ENCODE assay signal across 25 cellular contexts in the genomic region with DNA sequence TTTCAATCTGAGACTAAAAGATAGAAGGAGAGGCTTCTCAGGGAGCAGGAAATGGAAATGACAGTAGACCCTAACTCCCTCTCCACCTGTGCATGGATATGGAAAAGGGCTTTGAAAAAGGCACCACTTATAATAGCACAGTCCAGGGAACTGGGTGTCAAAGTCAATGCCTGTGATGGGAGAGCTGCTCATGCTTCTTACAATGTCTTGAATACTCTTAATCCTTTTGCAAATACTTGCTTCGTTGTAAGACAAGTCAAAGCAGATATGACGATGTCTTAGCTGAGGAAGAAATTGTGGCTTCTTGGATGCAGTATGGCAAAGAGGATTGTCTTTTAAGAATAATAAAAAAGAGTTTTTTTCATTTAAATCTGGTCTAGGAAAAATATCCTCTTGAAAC.
A peak's percentile ranks its signal among the peaks of the same experiment; 100 is the strongest.
DNase-seq lines count a peak whose midpoint lies in the region; ATAC-seq, FAIRE-seq and TF ChIP-seq lines count a peak whose summit lies in the region.
"Had no signal": no experiment of that assay in that cellular context is flagged by ENCODE, and none has a peak within 500 bp of the region (broad histone marks: within the 10 kb centered on the region; RNA-seq: fewer than 3 reads in every experiment).

No MANE protein-coding gene starts in this region.

- peak overlapping the region; percentile 62; the same call in 1 of the 2 replicates for H4K5ac ChIP-seq in IMR-90 (ENCODE audit: low read depth, low read length)

- H3K9me3 Mint-ChIP-seq in stimulated activated naive CD8-positive, alpha-beta T cell treated with anti-CD3 and anti-CD28 coated beads, Interleukin-15, amount 100 ng/mL, for 72 hours = peaks cover 0 to 3% of the 10 kb centered on the region in 2 donors
- H3K9me3 Mint-ChIP-seq: activated naive CD4-positive, alpha-beta T cell treated with anti-CD3 and anti-CD28 coated beads, Interleukin-2, amount 10 ng/mL, durations not matched to agents 7 days and 5 days; activated T-helper 1 cell treated with anti-CD3 and anti-CD28 coated beads, Interleukin-12 subunit alpha, Interleukin-12 subunit beta, Interleukin-2, Interleukin-4 antibody, amounts not matched to agents 30 ng/mL and 10 ng/mL and 1 ng/mL, durations not matched to agents 14 hours and 24 hours and 36 hours had no signal

- TF ChIP-seq RAD21 in IMR-90 (IDR thresholded peaks at IDR 0.05; ENCODE audit: low read length) = no peak
- no peak for TF ChIP-seq RAD21 in HepG2 (CRISPR knock-in tag; IDR thresholded peaks at IDR 0.05)

- H3K4me1 ChIP-seq in IMR-90 (ENCODE audit: control insufficient read depth, insufficient read depth, low read length) (peaks cover 10% of the 10 kb centered on the region), HepG2 (ENCODE audit: insufficient read depth, low read length) (peaks cover 24% of the 10 kb centered on the region), subcutaneous abdominal adipose tissue (ENCODE audit: control insufficient read depth in 5 of 5, insufficient read depth in 5 of 5, low read length in 5 of 5) (peaks cover 2 to 37% (median 24%) of the 10 kb centered on the region in 5 donors)
- H3K4me1 ChIP-seq: BLaER1 had no signal

- ATAC-seq in IMR-90 (ENCODE audit: low read depth) = peak; percentile 12; the same call in 1 of the 2 replicates
- peak; percentile 26; the same call in 1 of the 3 replicates for ATAC-seq in HepG2
- no peak for ATAC-seq in stimulated activated naive CD8-positive, alpha-beta T cell treated with anti-CD3 and anti-CD28 coated beads, Interleukin-15, amount 100 ng/mL, for 72 hours

- H3K27ac ChIP-seq in IMR-90 (ENCODE audit: insufficient read depth, low read length) = peak overlapping the region; percentile 34; the same call in 1 of the 2 replicates
- no peak overlapping the region for H3K27ac ChIP-seq in HepG2 (ENCODE audit: extremely low read length, insufficient read depth, low read length)
- peak overlapping the region; percentile 45 for H3K27ac ChIP-seq in subcutaneous abdominal adipose tissue (ENCODE audit: low read depth, low read length)
- H3K27ac ChIP-seq: BLaER1, coronary artery, left lung, stomach, tibial nerve had no signal

- no peak overlapping the region for H3K27ac Mint-ChIP-seq in stimulated activated naive CD8-positive, alpha-beta T cell treated with anti-CD3 and anti-CD28 coated beads, Interleukin-15, amount 100 ng/mL, for 72 hours
- H3K27ac Mint-ChIP-seq: activated naive CD4-positive, alpha-beta T cell treated with anti-CD3 and anti-CD28 coated beads, Interleukin-2, amount 10 ng/mL, durations not matched to agents 7 days and 5 days; activated T-helper 1 cell treated with anti-CD3 and anti-CD28 coated beads, Interleukin-12 subunit alpha, Interleukin-12 subunit beta, Interleukin-2, Interleukin-4 antibody, amounts not matched to agents 30 ng/mL and 10 ng/mL and 1 ng/mL, durations not matched to agents 14 hours and 24 hours and 36 hours had no signal

- peak overlapping the region; percentile 78 for H4K91ac ChIP-seq in IMR-90 (ENCODE audit: insufficient read depth, low read depth, low read length)

- H3K9me1 ChIP-seq in IMR-90 (ENCODE audit: insufficient read depth, low read length) = peaks cover 7% of the 10 kb centered on the region; the same call in 1 of the 2 replicates

- CTCF ChIA-PET in IMR-90 (lab: Yijun Ruan, JAX) = no interaction called here
- CTCF ChIA-PET in HepG2 (lab: Yijun Ruan, JAX; ENCODE audit: low intra/inter-chr PET ratio, low total read pairs) = no interaction called here

- H4K20me1 ChIP-seq in IMR-90 (ENCODE audit: insufficient read depth, low read length) (no peaks in the 10 kb centered on the region), HepG2 (ENCODE audit: insufficient read depth, low read length) (no peaks in the 10 kb centered on the region)
- H4K20me1 ChIP-seq: BLaER1 had no signal

- TF ChIP-seq CTCF in IMR-90 (conservative IDR thresholded peaks at IDR 0.05; ENCODE audit: low read depth, low read length) (no peak), bronchial epithelial cell (IDR thresholded peaks at IDR 0.05; ENCODE audit: insufficient read depth, low read length, severe bottlenecking) (no peak), HepG2 (CRISPR knock-in tag; IDR thresholded peaks at IDR 0.05) (no peak)

- BruUV-seq in IMR-90 (replicated peaks; lab: Mats Ljungman, UMichigan) = no TSS peak
- no TSS peak for BruUV-seq in HepG2 (replicated peaks; lab: Mats Ljungman, UMichigan)

- TF ChIP-seq EP300 in HepG2 (IDR thresholded peaks at IDR 0.05; ENCODE audit: low read depth in 2 of 2, low read length in 2 of 2) = no peak
- no peak for TF ChIP-seq EP300 in HepG2 (CRISPR knock-in tag; IDR thresholded peaks at IDR 0.05; ENCODE audit: borderline replicate concordance)

- POLR2A ChIA-PET in IMR-90 (lab: Charles Lee; ENCODE audit: unreplicated experiment) (no interaction called here), HepG2 (lab: Yijun Ruan, JAX) (no interaction called here)

- intact Hi-C loops in IMR-90 (cut with micrococcal nuclease) (no loop called here), HepG2 (cut with micrococcal nuclease; ENCODE audit: unreplicated experiment) (no loop called here)

- H3K27me3 ChIP-seq in IMR-90 (ENCODE audit: control insufficient read depth, insufficient read depth, low read length) = no peaks in the 10 kb centered on the region
- no peaks in the 10 kb centered on the region for H3K27me3 ChIP-seq in bronchial epithelial cell (ENCODE audit: control insufficient read depth, insufficient read depth, low read length)
- no peaks in the 10 kb centered on the region for H3K27me3 ChIP-seq in HepG2 (ENCODE audit: control insufficient read depth in 1 of 2, insufficient read depth in 2 of 2, low read length in 2 of 2)
- H3K27me3 ChIP-seq in subcutaneous abdominal adipose tissue (ENCODE audit: control insufficient read depth in 5 of 5, insufficient read depth in 4 of 5, low read length in 5 of 5) = no peaks in the 10 kb centered on the region
- H3K27me3 ChIP-seq: BLaER1, esophagus muscularis mucosa, left lung, stomach, tibial nerve had no signal

- H3K79me2 ChIP-seq in HepG2 (ENCODE audit: insufficient read depth, low read length) = no peaks in the 10 kb centered on the region

- H3K4me3 ChIP-seq in IMR-90 (ENCODE audit: insufficient read depth, low read depth, low read length) = no peak overlapping the region
- no peak overlapping the region for H3K4me3 ChIP-seq in bronchial epithelial cell (ENCODE audit: low read depth, low read length)
- H3K4me3 ChIP-seq in HepG2 (replicated peaks in 1 of 3; ENCODE audit: insufficient read depth in 1 of 3, low read depth in 2 of 3, low read length in 3 of 3) = no peak overlapping the region
- H3K4me3 ChIP-seq in subcutaneous abdominal adipose tissue (ENCODE audit: low read depth in 1 of 5, low read length in 5 of 5) = no peak overlapping the region
- H3K4me3 ChIP-seq: BLaER1, coronary artery, esophagus muscularis mucosa, left lung, stomach, tibial nerve had no signal

- H2BK5ac ChIP-seq in IMR-90 (ENCODE audit: low read depth, low read length, poor library complexity, severe bottlenecking) = peak overlapping the region; percentile 61

- no peak overlapping the region for H2AK9ac ChIP-seq in IMR-90 (replicated peaks; ENCODE audit: low read depth, low read length, poor library complexity)

- no peak for TF ChIP-seq POLR2A in IMR-90 (IDR thresholded peaks at IDR 0.05; ENCODE audit: low read depth, low read length)
- no peak for TF ChIP-seq POLR2A in HepG2 (IDR thresholded peaks at IDR 0.05; ENCODE audit: insufficient read depth in 1 of 2, low read depth in 2 of 2, low read length in 2 of 2)

- H3K56ac ChIP-seq in IMR-90 (ENCODE audit: extremely low read depth, insufficient read depth, low read length) = peak overlapping the region; percentile 16; the same call in 1 of the 2 replicates

- no peaks in the 10 kb centered on the region for H3K79me1 ChIP-seq in IMR-90 (ENCODE audit: low read depth in 1 of 2, low read length in 2 of 2)

- H2BK15ac ChIP-seq in IMR-90 (ENCODE audit: low read depth, low read length) = peak overlapping the region; percentile 88

- in situ Hi-C loops in IMR-90 (cut with MboI; ENCODE audit: low sequenced_read_pairs) (no loop called here), HepG2 (cut with HindIII; ENCODE audit: extremely low pct_ligation_motif_present, low pct_unique_long_range_greater_than_20kb) (no loop called here)

- WGBS in IMR-90 (ENCODE audit: extremely low coverage in 2 of 2, insufficient read length in 1 of 2), 2 experiments = no CpG with 5 or more reads among the region's 2 CpGs
- 53% methylated on average over 2 of the region's 2 CpGs for WGBS in HepG2 (ENCODE audit: low lambda C conversion rate)

- H3K23ac ChIP-seq in IMR-90 (ENCODE audit: low read depth, low read length) = peak overlapping the region; percentile 89

- H3K9me3 ChIP-seq in IMR-90 (ENCODE audit: control insufficient read depth, insufficient read depth, low read length) = no peaks in the 10 kb centered on the region
- no peaks in the 10 kb centered on the region for H3K9me3 ChIP-seq in HepG2 (ENCODE audit: low read length)
- no peaks in the 10 kb centered on the region for H3K9me3 ChIP-seq in subcutaneous abdominal adipose tissue (ENCODE audit: control insufficient read depth in 5 of 5, low read length in 5 of 5)
- H3K9me3 ChIP-seq: BLaER1, esophagus muscularis mucosa, left lung, stomach, tibial nerve had no signal

- no peaks in the 10 kb centered on the region for H3K4me1 Mint-ChIP-seq in stimulated activated naive CD8-positive, alpha-beta T cell treated with anti-CD3 and anti-CD28 coated beads, Interleukin-15, amount 100 ng/mL, for 72 hours
- H3K4me1 Mint-ChIP-seq: activated naive CD4-positive, alpha-beta T cell treated with anti-CD3 and anti-CD28 coated beads, Interleukin-2, amount 10 ng/mL, durations not matched to agents 7 days and 5 days had no signal

- FAIRE-seq in bronchial epithelial cell (lab: Jason Lieb, UNC) = no peak
- FAIRE-seq in HepG2 (lab: Jason Lieb, UNC) = no peak
- FAIRE-seq: frontal cortex, G401.6, H1 had no signal

- H3K36me3 ChIP-seq in IMR-90 (ENCODE audit: control insufficient read depth, insufficient read depth, low read length) (no peaks in the 10 kb centered on the region), bronchial epithelial cell (ENCODE audit: control insufficient read depth, insufficient read depth, low read length) (no peaks in the 10 kb centered on the region), HepG2 (replicated peaks in 1 of 2; ENCODE audit: control insufficient read depth in 1 of 2, insufficient read depth in 2 of 2, low read length in 2 of 2) (no peaks in the 10 kb centered on the region), subcutaneous abdominal adipose tissue (ENCODE audit: control insufficient read depth in 5 of 5, insufficient read depth in 5 of 5, low read length in 5 of 5) (no peaks in the 10 kb centered on the region)
- H3K36me3 ChIP-seq: BLaER1, esophagus muscularis mucosa, left lung, stomach, tibial nerve had no signal

- H3K9ac ChIP-seq in IMR-90 (ENCODE audit: low read depth, low read length) = no peak overlapping the region
- H3K9ac ChIP-seq in HepG2 (ENCODE audit: insufficient read depth, low read depth, low read length) = no peak overlapping the region
- H3K9ac ChIP-seq in subcutaneous abdominal adipose tissue (ENCODE audit: low read length in 5 of 5) = no peak overlapping the region
- H3K9ac ChIP-seq: BLaER1 had no signal

- DNase-seq in IMR-90 (no peak), bronchial epithelial cell (ENCODE audit: low read depth) (peak; percentile 24), HepG2 (ENCODE audit: low spot score) (no peak), D341Med (ENCODE audit: low spot score) (no peak), midbrain (lab: John Stamatoyannopoulos, UW) (no peak)
- DNase-seq in stimulated activated naive CD8-positive, alpha-beta T cell treated with anti-CD3 and anti-CD28 coated beads, Interleukin-15, amount 100 ng/mL, for 72 hours = no peak
- DNase-seq: activated naive CD4-positive, alpha-beta T cell treated with anti-CD3 and anti-CD28 coated beads, Interleukin-2, amount 10 ng/mL, durations not matched to agents 7 days and 5 days; effector memory CD4-positive, alpha-beta T cell; hippocampal formation; Karpas-422; left lung; NCI-H1436 treated with DMSO at 0.1 percent for 48 hours; NCI-H446; NCI-H82; stomach; T-helper 9 cell had no signal

- H2AFZ ChIP-seq in IMR-90 (replicated peaks; ENCODE audit: low read length, poor library complexity) (no peak overlapping the region), HepG2 (ENCODE audit: low read length) (no peak overlapping the region)

- H3K4me2 ChIP-seq in IMR-90 (ENCODE audit: low read depth, low read length) (peak overlapping the region; percentile 7; the same call in 1 of the 2 replicates), HepG2 (ENCODE audit: low read depth, low read length) (no peak overlapping the region)
- H3K4me2 ChIP-seq: BLaER1 had no signal

- H2BK20ac ChIP-seq in IMR-90 (ENCODE audit: low read depth, low read length) = peak overlapping the region; percentile 99

- H3K4ac ChIP-seq in IMR-90 (ENCODE audit: low read depth, low read length) = peak overlapping the region; percentile 82

- peak overlapping the region; percentile 53 for H3K14ac ChIP-seq in IMR-90 (replicated peaks; ENCODE audit: low read depth, low read length)

- H4K8ac ChIP-seq in IMR-90 (ENCODE audit: low read depth in 2 of 2, low read length in 2 of 2) = peak overlapping the region; percentile 14 to 47; a peak in 2 of 4 replicates

- peaks cover 14% of the 10 kb centered on the region for H3K27me3 Mint-ChIP-seq in stimulated activated naive CD8-positive, alpha-beta T cell treated with anti-CD3 and anti-CD28 coated beads, Interleukin-15, amount 100 ng/mL, for 72 hours
- H3K27me3 Mint-ChIP-seq: activated naive CD4-positive, alpha-beta T cell treated with anti-CD3 and anti-CD28 coated beads, Interleukin-2, amount 10 ng/mL, durations not matched to agents 7 days and 5 days had no signal

- H2AK5ac ChIP-seq in IMR-90 (ENCODE audit: low read depth, low read length) = peak overlapping the region; percentile 18; the same call in 1 of the 2 replicates

- H3K18ac ChIP-seq in IMR-90 (ENCODE audit: low read depth, low read length) = peak overlapping the region; percentile 86

- no peak overlapping the region for H3K4me3 Mint-ChIP-seq in stimulated activated naive CD8-positive, alpha-beta T cell treated with anti-CD3 and anti-CD28 coated beads, Interleukin-15, amount 100 ng/mL, for 72 hours
- H3K4me3 Mint-ChIP-seq: activated naive CD4-positive, alpha-beta T cell treated with anti-CD3 and anti-CD28 coated beads, Interleukin-2, amount 10 ng/mL, durations not matched to agents 7 days and 5 days; activated T-helper 1 cell treated with anti-CD3 and anti-CD28 coated beads, Interleukin-12 subunit alpha, Interleukin-12 subunit beta, Interleukin-2, Interleukin-4 antibody, amounts not matched to agents 30 ng/mL and 10 ng/mL and 1 ng/mL, durations not matched to agents 14 hours and 24 hours and 36 hours had no signal

- peak overlapping the region; percentile 95 for H2BK120ac ChIP-seq in IMR-90 (ENCODE audit: low read depth, low read length)

- dilution Hi-C loops in IMR-90 (cut with HindIII; ENCODE audit: low sequenced_read_pairs, unreplicated experiment) = no loop called here
